8 cellular contexts compared by ENCODE assay signal in genomic region chr2:230614913-230615332, GRCh38.
DNase-seq lines count a peak whose midpoint lies in the region; ATAC-seq, FAIRE-seq and TF ChIP-seq lines count a peak whose summit lies in the region.

No MANE protein-coding gene starts in this region.

- ATAC-seq in GM18498 (IDR thresholded peaks at IDR 0.05; ENCODE audit: unreplicated experiment) (peak; percentile 86), GM21723 (IDR thresholded peaks at IDR 0.05; ENCODE audit: unreplicated experiment) (peak; percentile 84), lower lobe of right lung (peak; percentile 70 to 81), psoas muscle (no peak)

- no peak for FAIRE-seq in RCC 7860 (lab: Jason Lieb, UNC)

- intact Hi-C loops in lower lobe of right lung (cut with DNase I) = loop anchor here (10.0 kb wide), 1 partner anchor 610 kb away; no protein-coding TSS in a partner anchor
- intact Hi-C loops in psoas muscle (cut with DNase I) = loop anchor here (10.0 kb wide), 3 partner anchors 400 to 810 kb away; partner anchors contain the start of gene SP110 (in 1 of the 2)

- H3K4me1 ChIP-seq in lower lobe of right lung = peaks cover 5% of the 10 kb centered on the region
- H3K4me1 ChIP-seq in psoas muscle = no peaks in the 10 kb centered on the region

- TF ChIP-seq CTCF in lower lobe of right lung (IDR thresholded peaks at IDR 0.05) (no peak), psoas muscle (IDR thresholded peaks at IDR 0.05) (no peak)

- H3K27me3 ChIP-seq in lower lobe of right lung (ENCODE audit: low read depth) (no peaks in the 10 kb centered on the region), psoas muscle (ENCODE audit: insufficient read depth in 3 of 3, low read length in 2 of 3) (no peaks in the 10 kb centered on the region)

- H3K4me3 Mint-ChIP-seq in immature natural killer cell = no peak overlapping the region

- H3K27ac ChIP-seq in lower lobe of right lung (no peak overlapping the region), psoas muscle (no peak overlapping the region)

- WGBS in psoas muscle, 3 donors = 71 to 78% (median 71%) methylated on average over 5 to 6 of the region's 6 CpGs

- H3K9me3 ChIP-seq in lower lobe of right lung (no peaks in the 10 kb centered on the region), psoas muscle (no peaks in the 10 kb centered on the region)

- H3K27ac Mint-ChIP-seq in immature natural killer cell = no peak overlapping the region

- no peaks in the 10 kb centered on the region for H3K9me3 Mint-ChIP-seq in immature natural killer cell

- peaks cover 0 to 1% (median 0%) of the 10 kb centered on the region in 3 donors for H3K27me3 Mint-ChIP-seq in immature natural killer cell (ENCODE audit: low read depth in 3 of 3)

- no peak overlapping the region for H3K4me3 ChIP-seq in lower lobe of right lung
- no peak overlapping the region for H3K4me3 ChIP-seq in psoas muscle

- peaks cover 7 to 8% of the 10 kb centered on the region in 2 donors for H3K4me1 Mint-ChIP-seq in immature natural killer cell

- H3K36me3 ChIP-seq in lower lobe of right lung = no peaks in the 10 kb centered on the region
- no peaks in the 10 kb centered on the region for H3K36me3 ChIP-seq in psoas muscle (ENCODE audit: insufficient read depth in 1 of 2, low read depth in 1 of 2)

- no peaks in the 10 kb centered on the region for H3K36me3 Mint-ChIP-seq in immature natural killer cell

- DNase-seq in NAMALWA (ENCODE audit: low spot score) = peak; percentile 90
- DNase-seq in lower lobe of right lung = no peak
- DNase-seq in immature natural killer cell = no peak
- DNase-seq in epidermal melanocyte (ENCODE audit: insufficient read length, low spot score) = no peak
- DNase-seq in psoas muscle = no peak
- no peak for DNase-seq in RCC 7860 (ENCODE audit: low spot score)

Comparison
In these comparisons a context has a peak if more than half of its experiments do, and no peak if none do; other contexts are left out.
1. ATAC-seq: peak in GM18498 (single experiment), GM21723 (single experiment) and lower lobe of right lung (2 of 2); none in psoas muscle (0 of 4).